ENCODE assay signal across 8 cellular contexts in the genomic region with DNA sequence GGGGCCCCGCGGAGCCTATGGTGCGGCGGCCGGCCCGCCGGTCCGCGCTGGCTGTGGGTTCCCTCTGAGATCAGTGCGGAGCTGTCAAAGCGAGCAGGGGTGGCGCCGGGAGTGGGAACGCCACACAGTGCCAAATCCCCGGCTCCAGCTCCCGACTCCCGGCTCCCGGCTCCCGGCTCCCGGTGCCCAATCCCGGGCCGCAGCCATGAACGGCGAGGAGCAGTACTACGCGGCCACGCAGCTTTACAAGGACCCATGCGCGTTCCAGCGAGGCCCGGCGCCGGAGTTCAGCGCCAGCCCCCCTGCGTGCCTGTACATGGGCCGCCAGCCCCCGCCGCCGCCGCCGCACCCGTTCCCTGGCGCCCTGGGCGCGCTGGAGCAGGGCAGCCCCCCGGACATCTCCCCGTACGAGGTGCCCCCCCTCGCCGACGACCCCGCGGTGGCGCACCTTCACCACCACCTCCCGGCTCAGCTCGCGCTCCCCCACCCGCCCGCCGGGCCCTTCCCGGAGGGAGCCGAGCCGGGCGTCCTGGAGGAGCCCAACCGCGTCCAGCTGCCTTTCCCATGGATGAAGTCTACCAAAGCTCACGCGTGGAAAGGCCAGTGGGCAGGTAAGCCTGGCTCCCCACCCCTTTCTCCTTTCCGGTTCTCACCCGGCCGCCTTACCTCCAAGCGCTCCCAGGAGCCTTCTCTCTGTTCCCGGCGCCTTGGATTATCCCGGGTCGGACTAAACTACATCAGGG. TPM values are rescaled to one million over a fixed set of nuclear protein-coding genes. Genes with fewer than 3 reads are reported as not detected.
A peak's percentile ranks its signal among the peaks of the same experiment; 100 is the strongest.
DNase-seq lines count a peak whose midpoint lies in the region; ATAC-seq and TF ChIP-seq lines count a peak whose summit lies in the region.

PDX1 (plus strand) TSS at position 67 of the 743 bp plus-strand sequence; CDS start at position 206, 139 bp downstream.

- H3K36me3 Mint-ChIP-seq in activated T-cell treated with anti-CD3 and anti-CD28 coated beads, Interleukin-2, amount 50 U/mL, for 24 hours (ENCODE audit: low read depth): no peaks in the 10 kb centered on the region
- H3K36me3 Mint-ChIP-seq in T-helper 17 cell (ENCODE audit: low read depth): no peaks in the 10 kb centered on the region

- H3K36me3 ChIP-seq in left ventricle myocardium inferior: no peaks in the 10 kb centered on the region

- no peaks in the 10 kb centered on the region for H3K9me3 Mint-ChIP-seq in activated T-cell treated with anti-CD3 and anti-CD28 coated beads, Interleukin-2, amount 50 U/mL, for 24 hours

- ATAC-seq in T-helper 17 cell (peak; percentile 56), HG02973 (IDR thresholded peaks at IDR 0.05; ENCODE audit: unreplicated experiment) (no peak), HG03159 (IDR thresholded peaks at IDR 0.05; ENCODE audit: unreplicated experiment) (no peak)

- peak; percentile 57 for DNase-seq in activated T-cell treated with anti-CD3 and anti-CD28 coated beads, Interleukin-2, amount 50 U/mL, for 24 hours
- no peak for DNase-seq in activated T-cell treated with anti-CD3 and anti-CD28 coated beads for 4 hours
- no peak for DNase-seq in T-helper 17 cell
- DNase-seq in left ventricle myocardium inferior: peak; percentile 27
- no peak for DNase-seq in kidney glomerular epithelial cell (lab: John Stamatoyannopoulos, UW)

- H3K4me1 Mint-ChIP-seq in activated T-cell treated with anti-CD3 and anti-CD28 coated beads, Interleukin-2, amount 50 U/mL, for 24 hours (ENCODE audit: low read depth): peaks cover 38% of the 10 kb centered on the region
- peaks cover 25% of the 10 kb centered on the region for H3K4me1 Mint-ChIP-seq in T-helper 17 cell

- no peaks in the 10 kb centered on the region for H3K9me3 ChIP-seq in T-helper 17 cell (ENCODE audit: control insufficient read depth, low read length, poor library complexity, severe bottlenecking)
- H3K9me3 ChIP-seq in left ventricle myocardium inferior (replicated peaks): no peaks in the 10 kb centered on the region

- no peak within 1 kb of the TSS for H3K27ac Mint-ChIP-seq in activated T-cell treated with anti-CD3 and anti-CD28 coated beads, Interleukin-2, amount 50 U/mL, for 24 hours
- no peak within 1 kb of the TSS for H3K27ac Mint-ChIP-seq in T-helper 17 cell

- intact Hi-C loops in left ventricle myocardium inferior (cut with micrococcal nuclease): no loop called here

- H3K27me3 Mint-ChIP-seq in activated T-cell treated with anti-CD3 and anti-CD28 coated beads, Interleukin-2, amount 50 U/mL, for 24 hours: peaks cover 89% of the 10 kb centered on the region
- peaks cover 81% of the 10 kb centered on the region for H3K27me3 Mint-ChIP-seq in T-helper 17 cell

- H3K27me3 ChIP-seq in left ventricle myocardium inferior (ENCODE audit: low read depth): peaks cover 100% of the 10 kb centered on the region

- H3K4me3 ChIP-seq in left ventricle myocardium inferior (peak within 1 kb of the TSS; percentile 58), skin epidermis (peak within 1 kb of the TSS in 5 of 7 experiments; percentile 11 to 36 (median 22))

- H3K27ac ChIP-seq in left ventricle myocardium inferior (replicated peaks) (no peak within 1 kb of the TSS), skin epidermis (no peak within 1 kb of the TSS)

- peaks cover 46% of the 10 kb centered on the region for H3K4me1 ChIP-seq in left ventricle myocardium inferior

- TF ChIP-seq CTCF in left ventricle myocardium inferior (IDR thresholded peaks at IDR 0.05; ENCODE audit: borderline replicate concordance): no peak

- peak within 1 kb of the TSS; percentile 71 for H3K4me3 Mint-ChIP-seq in activated T-cell treated with anti-CD3 and anti-CD28 coated beads, Interleukin-2, amount 50 U/mL, for 24 hours
- peak within 1 kb of the TSS; percentile 91 for H3K4me3 Mint-ChIP-seq in T-helper 17 cell

RNA-seq across cellular contexts. Expression of gene PDX1, which starts in this region (rescaled TPM):
- total RNA-seq in T-helper 17 cell (not detected), left ventricle myocardium inferior (not detected)

Comparison
In these comparisons a context has a peak if more than half of its experiments do, and no peak if none do; other contexts are left out.
1. Peak in ATAC-seq in T-helper 17 cell; RNA of the gene not detected or under 1 TPM.
2. Peak in DNase-seq and H3K4me3 ChIP-seq in left ventricle myocardium inferior; RNA of the gene not detected or under 1 TPM.